In genomic region chr14:90514015-90514398, GRCh38 we compare ENCODE assay signal across 10 cellular contexts.
DNase-seq lines count a peak whose midpoint lies in the region; ATAC-seq and TF ChIP-seq lines count a peak whose summit lies in the region.
"Had no signal": no experiment of that assay in that cellular context is flagged by ENCODE, and none has a peak within 500 bp of the region (broad histone marks: within the 10 kb centered on the region; RNA-seq: fewer than 3 reads in every experiment).

No MANE protein-coding gene starts in this region.

- H3K4me1 ChIP-seq in hepatocyte (ENCODE audit: insufficient read depth) (peaks cover 61% of the 10 kb centered on the region), stomach smooth muscle (ENCODE audit: control insufficient read depth, insufficient read depth, low read length) (peaks cover 52% of the 10 kb centered on the region)

- H3K27me3 ChIP-seq in hepatocyte (no peaks in the 10 kb centered on the region), stomach smooth muscle (ENCODE audit: control insufficient read depth in 1 of 2, insufficient read depth in 2 of 2, low read length in 2 of 2) (no peaks in the 10 kb centered on the region)
- peaks cover 9% of the 10 kb centered on the region for H3K27me3 ChIP-seq in CD4-positive, alpha-beta T cell (ENCODE audit: control insufficient read depth, insufficient read depth, low read length)

- H4K20me1 ChIP-seq in hepatocyte (ENCODE audit: insufficient read depth, poor library complexity, severe bottlenecking) = no peaks in the 10 kb centered on the region

- H3K36me3 ChIP-seq in hepatocyte (replicated peaks; ENCODE audit: insufficient read depth, low read depth) (no peaks in the 10 kb centered on the region), stomach smooth muscle (ENCODE audit: control insufficient read depth in 2 of 2, insufficient read depth in 2 of 2, low read length in 2 of 2) (no peaks in the 10 kb centered on the region)

- no peak overlapping the region for H2AFZ ChIP-seq in hepatocyte

- H3K79me2 ChIP-seq in hepatocyte = no peaks in the 10 kb centered on the region

- no peaks in the 10 kb centered on the region for H3K9me2 ChIP-seq in hepatocyte (replicated peaks; ENCODE audit: insufficient read depth)

- H3K27ac ChIP-seq in hepatocyte = peak overlapping the region; percentile 88
- peak overlapping the region; percentile 82 for H3K27ac ChIP-seq in stomach smooth muscle (ENCODE audit: low read length)
- H3K27ac ChIP-seq in CD4-positive, alpha-beta T cell (ENCODE audit: low read depth, low read length) = no peak overlapping the region

- H3K9me3 ChIP-seq in hepatocyte (ENCODE audit: low read depth) (no peaks in the 10 kb centered on the region), stomach smooth muscle (ENCODE audit: control insufficient read depth in 2 of 2, low read length in 2 of 2) (no peaks in the 10 kb centered on the region)
- H3K9me3 ChIP-seq in CD4-positive, alpha-beta T cell (ENCODE audit: control insufficient read depth, low read length) = no peaks in the 10 kb centered on the region

- intact Hi-C loops in CD4-positive, alpha-beta T cell (cut with DNase I, micrococcal nuclease) = no loop called here

- H3K4me1 Mint-ChIP-seq in CD4-positive, alpha-beta T cell (ENCODE audit: low read depth) = no peaks in the 10 kb centered on the region
- H3K4me1 Mint-ChIP-seq: memory B cell had no signal

- no peaks in the 10 kb centered on the region for H3K9me3 Mint-ChIP-seq in CD4-positive, alpha-beta T cell
- H3K9me3 Mint-ChIP-seq: effector memory CD8-positive, alpha-beta T cell; memory B cell had no signal

- no peak for ATAC-seq in CD4-positive, alpha-beta T cell (ENCODE audit: poor library complexity)
- ATAC-seq in HG02798 (IDR thresholded peaks at IDR 0.05; ENCODE audit: poor library complexity, unreplicated experiment) = no peak
- no peak for ATAC-seq in HG02623 (IDR thresholded peaks at IDR 0.05; ENCODE audit: unreplicated experiment)
- ATAC-seq: effector memory CD8-positive, alpha-beta T cell had no signal

- no peak overlapping the region for H3K27ac Mint-ChIP-seq in CD4-positive, alpha-beta T cell
- H3K27ac Mint-ChIP-seq: effector memory CD8-positive, alpha-beta T cell; memory B cell had no signal

- DNase-seq in NCI-H1105 (lab: John Stamatoyannopoulos, UW) (peak; percentile 47), NCI-H1105 treated with DMSO at 0.1 percent for 48 hours (lab: John Stamatoyannopoulos, UW) (no peak), NCI-H748 (lab: John Stamatoyannopoulos, UW; ENCODE audit: unreplicated experiment) (peak; percentile 91), hepatocyte (ENCODE audit: low spot score) (peak; percentile 68)
- no peak for DNase-seq in CD4-positive, alpha-beta T cell
- DNase-seq: effector memory CD8-positive, alpha-beta T cell had no signal

- peaks cover 7% of the 10 kb centered on the region for H3K27me3 Mint-ChIP-seq in CD4-positive, alpha-beta T cell

- POLR2A ChIA-PET in CD4-positive, alpha-beta T cell (lab: Charles Lee) = no interaction called here

- TF ChIP-seq CTCF in hepatocyte (IDR thresholded peaks at IDR 0.05; ENCODE audit: poor library complexity) = no peak
- TF ChIP-seq CTCF in CD4-positive, alpha-beta T cell (IDR thresholded peaks at IDR 0.05) = no peak

- H3K4me3 Mint-ChIP-seq in CD4-positive, alpha-beta T cell = no peak overlapping the region
- H3K4me3 Mint-ChIP-seq: effector memory CD8-positive, alpha-beta T cell; memory B cell had no signal

- CTCF ChIA-PET in CD4-positive, alpha-beta T cell (lab: Charles Lee) = no interaction called here

- H3K36me3 Mint-ChIP-seq in CD4-positive, alpha-beta T cell (ENCODE audit: low read depth) = no peaks in the 10 kb centered on the region
- H3K36me3 Mint-ChIP-seq: memory B cell had no signal

- H3K9ac ChIP-seq in stomach smooth muscle (ENCODE audit: low read length in 2 of 2) = peak overlapping the region; percentile 21 to 42

- H3K4me2 ChIP-seq in hepatocyte = peak overlapping the region; percentile 13

- H3K4me3 ChIP-seq in hepatocyte (no peak overlapping the region), stomach smooth muscle (ENCODE audit: low read length in 2 of 2) (no peak overlapping the region)

- 63% methylated on average over 15 of the region's 15 CpGs for WGBS in hepatocyte (ENCODE audit: low lambda C conversion rate, missing lambda C conversion rate)

Comparison
In these comparisons a context has a peak if more than half of its experiments do, and no peak if none do; other contexts are left out.
1. DNase-seq: peak in NCI-H1105 (single experiment), NCI-H748 (single experiment) and hepatocyte (single experiment); none in NCI-H1105 treated with DMSO at 0.1 percent for 48 hours (single experiment) and CD4-positive, alpha-beta T cell (0 of 10).